26 cellular contexts compared by ENCODE assay signal in genomic region chr22:49604732-49605302, GRCh38.
"Had no signal": no experiment of that assay in that cellular context is flagged by ENCODE, and none has a peak within 500 bp of the region (broad histone marks: within the 10 kb centered on the region; RNA-seq: fewer than 3 reads in every experiment).

No MANE protein-coding gene starts in this region.

- H3K4me3 Mint-ChIP-seq: activated CD4-positive, alpha-beta T cell treated with anti-CD3 and anti-CD28 coated beads, Interleukin-2, amount 10 ng/mL, durations not matched to agents 7 days and 5 days; activated CD8-positive, alpha-beta memory T cell treated with anti-CD3 and anti-CD28 coated beads, Interleukin-2, amount 10 ng/mL, durations not matched to agents 7 days and 5 days; activated CD8-positive, alpha-beta T cell treated with anti-CD3 and anti-CD28 coated beads for 36 hours; activated naive CD8-positive, alpha-beta T cell treated with anti-CD3 and anti-CD28 coated beads, Interleukin-2, amount 50 U/mL, for 24 hours; activated T-helper 1 cell treated with anti-CD3 and anti-CD28 coated beads, Interleukin-12 subunit alpha, Interleukin-12 subunit beta, Interleukin-2, Interleukin-4 antibody, amounts not matched to agents 30 ng/mL and 10 ng/mL and 1 ng/mL, durations not matched to agents 14 hours and 24 hours and 36 hours; endodermal cell; mesothelial cell of epicardium; naive thymus-derived CD8-positive, alpha-beta T cell; stimulated activated memory B cell treated with anti-CD40 and anti-IgM and Interleukin-4, amounts not matched to agents 10 μg/mL and 1 μg/mL and 100 μg/mL, for 72 hours; type B pancreatic cell had no signal

- H3K9me3 Mint-ChIP-seq: type B pancreatic cell had no signal

- ATAC-seq: activated CD8-positive, alpha-beta memory T cell treated with anti-CD3 and anti-CD28 coated beads, Interleukin-2, amount 10 ng/mL, durations not matched to agents 7 days and 5 days; activated CD8-positive, alpha-beta T cell treated with anti-CD3 and anti-CD28 coated beads for 36 hours; activated naive CD8-positive, alpha-beta T cell treated with anti-CD3 and anti-CD28 coated beads, Interleukin-2, amount 50 U/mL, for 24 hours; gastrocnemius medialis; naive thymus-derived CD8-positive, alpha-beta T cell; stimulated activated memory B cell treated with anti-CD40 and anti-IgM and Interleukin-4, amounts not matched to agents 10 μg/mL and 1 μg/mL and 100 μg/mL, for 72 hours had no signal

- H3K4me3 ChIP-seq: esophagus squamous epithelium, gastrocnemius medialis, left ventricle myocardium inferior, sigmoid colon, smooth muscle cell, thoracic aorta, vagina had no signal

- H3K4me1 Mint-ChIP-seq: endodermal cell; mesothelial cell of epicardium; stimulated activated memory B cell treated with anti-CD40 and anti-IgM and Interleukin-4, amounts not matched to agents 10 μg/mL and 1 μg/mL and 100 μg/mL, for 72 hours had no signal

- H3K27ac Mint-ChIP-seq: activated CD4-positive, alpha-beta T cell treated with anti-CD3 and anti-CD28 coated beads, Interleukin-2, amount 10 ng/mL, durations not matched to agents 7 days and 5 days; activated CD8-positive, alpha-beta memory T cell treated with anti-CD3 and anti-CD28 coated beads, Interleukin-2, amount 10 ng/mL, durations not matched to agents 7 days and 5 days; activated CD8-positive, alpha-beta T cell treated with anti-CD3 and anti-CD28 coated beads for 36 hours; activated naive CD8-positive, alpha-beta T cell treated with anti-CD3 and anti-CD28 coated beads, Interleukin-2, amount 50 U/mL, for 24 hours; activated T-helper 1 cell treated with anti-CD3 and anti-CD28 coated beads, Interleukin-12 subunit alpha, Interleukin-12 subunit beta, Interleukin-2, Interleukin-4 antibody, amounts not matched to agents 30 ng/mL and 10 ng/mL and 1 ng/mL, durations not matched to agents 14 hours and 24 hours and 36 hours; endodermal cell; mesothelial cell of epicardium; naive thymus-derived CD8-positive, alpha-beta T cell; stimulated activated memory B cell treated with anti-CD40 and anti-IgM and Interleukin-4, amounts not matched to agents 10 μg/mL and 1 μg/mL and 100 μg/mL, for 72 hours; type B pancreatic cell had no signal

- H3K36me3 ChIP-seq: esophagus squamous epithelium, gastrocnemius medialis, left ventricle myocardium inferior, sigmoid colon, thoracic aorta, vagina, WERI-Rb-1 had no signal

- H3K9me3 ChIP-seq: gastrocnemius medialis, vagina had no signal

- DNase-seq: activated CD4-positive, alpha-beta T cell treated with anti-CD3 and anti-CD28 coated beads, Interleukin-2, amount 10 ng/mL, durations not matched to agents 7 days and 5 days; activated CD4-positive, CD25-positive, alpha-beta regulatory T cell treated with anti-CD3 and anti-CD28 coated beads, Interleukin-2, amount 50 U/mL, for 72 hours; activated CD8-positive, alpha-beta memory T cell treated with anti-CD3 and anti-CD28 coated beads, Interleukin-2, amount 10 ng/mL, durations not matched to agents 7 days and 5 days; activated CD8-positive, alpha-beta T cell treated with anti-CD3 and anti-CD28 coated beads for 36 hours; activated gamma-delta T cell; activated naive CD4-positive, alpha-beta T cell treated with anti-CD3 and anti-CD28 coated beads, Interleukin-2, amount 50 U/mL, for 16 hours; activated naive CD8-positive, alpha-beta T cell treated with anti-CD3 and anti-CD28 coated beads, Interleukin-2, amount 50 U/mL, for 24 hours; cortex of kidney; endodermal cell; esophagus squamous epithelium; gastrocnemius medialis; hippocampal formation; left ventricle myocardium inferior; mammary epithelial cell; naive thymus-derived CD8-positive, alpha-beta T cell; retina; sigmoid colon; stimulated activated CD4-positive, alpha-beta T cell treated with anti-CD3 and anti-CD28 coated beads, Interleukin-15, amount 100 ng/mL, for 24 hours; WERI-Rb-1 had no signal

- H3K27me3 Mint-ChIP-seq: activated CD4-positive, alpha-beta T cell treated with anti-CD3 and anti-CD28 coated beads, Interleukin-2, amount 10 ng/mL, durations not matched to agents 7 days and 5 days; activated CD8-positive, alpha-beta memory T cell treated with anti-CD3 and anti-CD28 coated beads, Interleukin-2, amount 10 ng/mL, durations not matched to agents 7 days and 5 days; activated CD8-positive, alpha-beta T cell treated with anti-CD3 and anti-CD28 coated beads for 36 hours; activated naive CD8-positive, alpha-beta T cell treated with anti-CD3 and anti-CD28 coated beads, Interleukin-2, amount 50 U/mL, for 24 hours; naive thymus-derived CD8-positive, alpha-beta T cell; stimulated activated memory B cell treated with anti-CD40 and anti-IgM and Interleukin-4, amounts not matched to agents 10 μg/mL and 1 μg/mL and 100 μg/mL, for 72 hours; type B pancreatic cell had no signal

- H3K27me3 ChIP-seq: esophagus squamous epithelium, gastrocnemius medialis, vagina had no signal

- H3K4me1 ChIP-seq: esophagus squamous epithelium, gastrocnemius medialis, left ventricle myocardium inferior, sigmoid colon, vagina had no signal

- H3K36me3 Mint-ChIP-seq: mesothelial cell of epicardium, type B pancreatic cell had no signal

- H3K4me2 ChIP-seq: smooth muscle cell had no signal

- H3K27ac ChIP-seq: esophagus squamous epithelium, gastrocnemius medialis, left ventricle myocardium inferior, sigmoid colon, thoracic aorta, vagina, WERI-Rb-1 had no signal
